Comparison of ENCODE assay signal across 10 cellular contexts in the genomic region with DNA sequence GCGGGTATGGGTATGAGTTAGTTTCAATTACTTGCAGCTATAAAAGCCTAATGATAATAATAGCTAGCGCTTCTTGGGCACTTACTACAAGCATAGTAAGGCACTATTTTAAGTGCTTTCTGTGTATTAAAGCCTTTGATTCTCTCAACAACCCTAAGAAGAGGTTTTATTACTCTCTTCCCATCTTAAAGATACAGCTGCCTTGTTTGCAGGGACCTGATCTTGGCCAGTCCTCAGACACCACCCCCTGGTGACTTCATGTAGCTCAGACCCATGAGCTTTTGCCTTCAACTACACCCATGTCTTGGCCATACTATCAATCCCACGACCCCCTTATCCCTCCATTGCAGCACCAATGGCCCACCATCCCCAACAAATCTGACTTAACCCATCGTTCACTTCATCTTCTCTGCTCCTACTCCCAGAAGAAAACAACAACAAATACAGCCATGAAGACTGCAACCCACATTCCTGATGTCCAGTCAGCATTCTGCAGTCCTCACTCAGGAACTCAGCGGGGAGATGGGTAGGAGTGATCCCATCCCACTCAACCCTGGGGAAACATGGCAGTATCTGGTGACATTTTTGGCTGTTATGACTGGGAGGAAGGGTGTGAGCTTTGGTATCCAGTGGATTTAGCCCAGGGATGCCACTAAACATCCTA. TPM values are rescaled to one million over a fixed set of nuclear protein-coding genes. Genes with fewer than 3 reads are reported as not detected.
DNase-seq lines count a peak whose midpoint lies in the region; ATAC-seq and TF ChIP-seq lines count a peak whose summit lies in the region.
"Had no signal": no experiment of that assay in that cellular context is flagged by ENCODE, and none has a peak within 500 bp of the region (broad histone marks: within the 10 kb centered on the region; RNA-seq: fewer than 3 reads in every experiment).

No MANE protein-coding gene starts in this region.

- peaks cover 9% of the 10 kb centered on the region for H3K36me3 Mint-ChIP-seq in nephron (ENCODE audit: low read depth)

- no peaks in the 10 kb centered on the region for H3K36me3 ChIP-seq in body of pancreas (replicated peaks in 1 of 2; ENCODE audit: insufficient read depth in 1 of 2, low read depth in 2 of 2)

- CTCF ChIA-PET in HEK293T (lab: Yijun Ruan, JAX), result interaction anchor here (0.6 to 1.0 kb wide), 2 partner anchors 70 to 93 kb away, joined by 3 to 5 read pairs; no protein-coding TSS in a partner anchor

- H3K4me3 Mint-ChIP-seq in nephron, result peak overlapping the region; percentile 11 to 54 (median 33)

- no peaks in the 10 kb centered on the region for H3K9me3 ChIP-seq in body of pancreas
- H3K9me3 ChIP-seq: MG63 had no signal

- H3K27ac Mint-ChIP-seq in nephron, result peak overlapping the region; percentile 5 to 85 (median 70)

- DNase-seq in EL (peak; percentile 12), HEK293T (ENCODE audit: extremely low spot score) (peak; percentile 18), body of pancreas (peak in 2 of 4 donors; percentile 31 to 38), DMS79 (lab: John Stamatoyannopoulos, UW) (no peak)
- DNase-seq: effector memory CD4-positive, alpha-beta T cell; MG63 had no signal

- 51 to 58% methylated on average over 5 of the region's 5 CpGs for WGBS in body of pancreas, 2 donors

- intact Hi-C loops in body of pancreas (cut with DNase I), result loop anchor here (10.0 kb wide), 1 partner anchor 49 kb away; a partner anchor contains a TSS

- H3K27me3 Mint-ChIP-seq in nephron (ENCODE audit: low read depth), result peaks cover 3% of the 10 kb centered on the region

- POLR2A ChIA-PET in HEK293T (lab: Yijun Ruan, JAX), result no interaction called here

- peaks cover 76% of the 10 kb centered on the region for H3K4me1 ChIP-seq in body of pancreas

- peaks cover 54% of the 10 kb centered on the region for H3K4me1 Mint-ChIP-seq in nephron

- no peaks in the 10 kb centered on the region for H3K9me3 Mint-ChIP-seq in nephron

- ATAC-seq in body of pancreas (no peak), GM21529 (IDR thresholded peaks at IDR 0.05; ENCODE audit: unreplicated experiment) (no peak), HG03442 (IDR thresholded peaks at IDR 0.05; ENCODE audit: unreplicated experiment) (no peak), HG03521 (IDR thresholded peaks at IDR 0.05; ENCODE audit: unreplicated experiment) (no peak)

- peak in 2 of 7 experiments; percentile 25 to 26 for TF ChIP-seq CTCF in body of pancreas (IDR thresholded peaks at IDR 0.05)
- no peak for TF ChIP-seq CTCF in nephron (IDR thresholded peaks at IDR 0.05; ENCODE audit: unreplicated experiment in 3 of 3)

- H3K27me3 ChIP-seq in body of pancreas, result no peaks in the 10 kb centered on the region
- H3K27me3 ChIP-seq: MG63 had no signal

- no peak for TF ChIP-seq POLR2A in body of pancreas (IDR thresholded peaks at IDR 0.05)

- no peak overlapping the region for H3K4me3 ChIP-seq in body of pancreas
- H3K4me3 ChIP-seq: MG63 had no signal

- peak overlapping the region in 3 of 4 donors; percentile 6 to 93 (median 92) for H3K27ac ChIP-seq in body of pancreas

TF ChIP-seq in HEK293T, 16 proteins besides CTCF, POLR2A, EP300 and RAD21:
- TF ChIP-seq, protein P1, sequence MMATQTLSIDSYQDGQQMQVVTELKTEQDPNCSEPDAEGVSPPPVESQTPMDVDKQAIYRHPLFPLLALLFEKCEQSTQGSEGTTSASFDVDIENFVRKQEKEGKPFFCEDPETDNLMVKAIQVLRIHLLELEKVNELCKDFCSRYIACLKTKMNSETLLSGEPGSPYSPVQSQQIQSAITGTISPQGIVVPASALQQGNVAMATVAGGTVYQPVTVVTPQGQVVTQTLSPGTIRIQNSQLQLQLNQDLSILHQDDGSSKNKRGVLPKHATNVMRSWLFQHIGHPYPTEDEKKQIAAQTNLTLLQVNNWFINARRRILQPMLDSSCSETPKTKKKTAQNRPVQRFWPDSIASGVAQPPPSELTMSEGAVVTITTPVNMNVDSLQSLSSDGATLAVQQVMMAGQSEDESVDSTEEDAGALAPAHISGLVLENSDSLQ (IDR thresholded peaks at IDR 0.05), result no peak
- TF ChIP-seq BHLHE40 (IDR thresholded peaks at IDR 0.05; ENCODE audit: borderline replicate concordance) (no peak), L3MBTL2 (conservative IDR thresholded peaks at IDR 0.05) (no peak), FOXM1 (IDR thresholded peaks at IDR 0.05; ENCODE audit: borderline replicate concordance) (no peak), TARDBP (IDR thresholded peaks at IDR 0.05) (no peak), FOXA1 (IDR thresholded peaks at IDR 0.05) (no peak), SUZ12 (IDR thresholded peaks at IDR 0.05) (no peak), CTBP1 (IDR thresholded peaks at IDR 0.05; ENCODE audit: borderline replicate concordance) (no peak), FOXK2 (IDR thresholded peaks at IDR 0.05) (no peak), NFRKB (IDR thresholded peaks at IDR 0.05) (no peak), ARNT (IDR thresholded peaks at IDR 0.05) (no peak)

RNA-seq across cellular contexts. Expression of a gene that starts 4.2 kb away (rescaled TPM):
- total RNA-seq in body of pancreas, result 10 to 100 TPM; 59.3 to 64.6 TPM

RNA-seq across cellular contexts. Expression of a gene that starts 51.1 kb away (rescaled TPM):
- total RNA-seq in body of pancreas, result 10 to 100 TPM; 18.2 to 83.1 TPM

RNA-seq across cellular contexts. Expression of a gene that starts 51.5 kb away (rescaled TPM):
- 10 to 100 TPM; 42.0 to 57.0 TPM for total RNA-seq in body of pancreas

RNA-seq across cellular contexts. Expression of a gene that starts 53.1 kb away (rescaled TPM):
- 10 to 100 TPM; 19.5 to 43.5 TPM for total RNA-seq in body of pancreas
